Comparison of ENCODE assay signal across 8 cellular contexts in the genomic region with DNA sequence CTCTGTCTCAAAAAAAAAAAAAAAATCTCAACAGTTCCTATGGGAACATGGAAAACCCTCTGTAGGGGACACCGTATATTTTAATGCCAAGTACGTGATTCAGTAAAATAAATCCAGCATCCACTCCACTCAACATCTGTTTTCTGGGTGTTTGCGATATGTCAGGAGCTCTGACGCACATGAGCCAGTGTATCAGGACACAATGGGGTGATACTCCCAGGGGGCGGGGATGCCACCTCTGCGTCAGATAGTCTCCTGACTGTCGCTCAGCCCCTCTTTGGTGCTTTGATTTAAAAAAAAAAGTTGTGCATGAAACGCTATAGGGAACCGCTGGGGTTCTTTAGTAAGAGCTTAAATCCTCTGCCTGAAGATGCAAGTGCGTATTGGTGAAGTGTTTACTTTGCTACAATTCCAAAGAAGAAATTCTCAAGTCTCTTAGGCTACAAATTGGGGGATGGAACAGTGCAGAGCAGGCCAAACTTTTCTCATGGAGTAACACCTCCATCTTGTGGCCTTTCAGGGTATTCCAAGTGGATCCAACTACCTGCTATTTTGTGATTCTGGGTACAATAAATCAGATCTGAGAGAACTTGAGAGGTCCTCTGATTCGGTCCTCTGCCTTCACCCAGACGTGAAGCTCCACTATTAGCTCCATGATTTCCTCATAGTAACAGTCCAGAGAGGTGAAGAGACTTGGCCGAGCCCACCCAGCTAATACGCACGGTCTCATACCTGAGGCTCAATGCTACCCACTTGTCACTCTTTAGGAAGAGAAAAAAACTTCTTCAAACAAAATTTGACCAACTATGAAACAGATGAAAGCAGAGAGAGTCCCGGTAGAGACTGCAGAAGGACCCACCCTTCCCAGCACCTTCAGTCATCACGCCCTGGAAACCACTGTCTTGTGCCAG. TPM values are rescaled to one million over a fixed set of nuclear protein-coding genes. Genes with fewer than 3 reads are reported as not detected.
DNase-seq lines count a peak whose midpoint lies in the region; ATAC-seq, FAIRE-seq and TF ChIP-seq lines count a peak whose summit lies in the region.

No MANE protein-coding gene starts in this region.

- H3K27ac ChIP-seq in GM23248 (no peak overlapping the region), body of pancreas (no peak overlapping the region)

- H3K27me3 ChIP-seq in GM23248 (replicated peaks; ENCODE audit: insufficient read depth) (no peaks in the 10 kb centered on the region), body of pancreas (peaks cover 0 to 5% of the 10 kb centered on the region in 2 donors)

- ATAC-seq in body of pancreas (peak; percentile 80), HG03135 (IDR thresholded peaks at IDR 0.05; ENCODE audit: unreplicated experiment) (no peak)

- WGBS in GM23248 (ENCODE audit: low coverage in 1 of 2, low lambda C conversion rate in 2 of 2, missing lambda C conversion rate in 2 of 2), 2 experiments: 43 to 44% methylated on average over 17 of the region's 17 CpGs
- 50 to 51% methylated on average over 17 of the region's 17 CpGs for WGBS in body of pancreas, 2 donors

- no peak overlapping the region for H3K9ac ChIP-seq in GM23248

- in situ Hi-C loops in GM23248 (cut with MboI): no loop called here

- DNase-seq in CMK (ENCODE audit: low read depth) (peak; percentile 29), GM23248 (peak; percentile 85), NCI-H524 treated with DMSO at 0.1 percent for 48 hours (lab: John Stamatoyannopoulos, UW) (peak; percentile 83), body of pancreas (peak; percentile 55 to 67 (median 56)), stromal cell of bone marrow (ENCODE audit: low read depth) (peak; percentile 67), T-helper 9 cell (no peak)

- H3K36me3 ChIP-seq in GM23248 (ENCODE audit: low read depth): no peaks in the 10 kb centered on the region
- no peaks in the 10 kb centered on the region for H3K36me3 ChIP-seq in body of pancreas (replicated peaks in 1 of 2; ENCODE audit: insufficient read depth in 1 of 2, low read depth in 2 of 2)

- TF ChIP-seq POLR2A in body of pancreas (IDR thresholded peaks at IDR 0.05): no peak

- H3F3A ChIP-seq in GM23248 (ENCODE audit: insufficient read depth): no peaks in the 10 kb centered on the region

- TF ChIP-seq CTCF in body of pancreas (IDR thresholded peaks at IDR 0.05): peak; percentile 73 to 96 (median 91)

- intact Hi-C loops in body of pancreas (cut with DNase I): loop anchor here (5.0 to 10.0 kb wide), 3 partner anchors 59 to 354 kb away; no protein-coding TSS in a partner anchor

- H4K20me1 ChIP-seq in GM23248 (ENCODE audit: insufficient read depth): no peaks in the 10 kb centered on the region

- H3K4me1 ChIP-seq in GM23248 (ENCODE audit: insufficient read depth) (peaks cover 1% of the 10 kb centered on the region), body of pancreas (peaks cover 9% of the 10 kb centered on the region)

- no peaks in the 10 kb centered on the region for H3K9me2 ChIP-seq in GM23248 (ENCODE audit: insufficient read depth)

- no peak overlapping the region for H2AFZ ChIP-seq in GM23248

- H3K9me3 ChIP-seq in GM23248 (ENCODE audit: low read depth): no peaks in the 10 kb centered on the region
- H3K9me3 ChIP-seq in body of pancreas: no peaks in the 10 kb centered on the region

- H3K4me3 ChIP-seq in GM23248 (no peak overlapping the region), body of pancreas (no peak overlapping the region)

- peak; percentile 83 for FAIRE-seq in islet of Langerhans (lab: Jason Lieb, UNC)

- no peaks in the 10 kb centered on the region for H3K79me2 ChIP-seq in GM23248 (ENCODE audit: insufficient read depth)

- no peak overlapping the region for H3K4me2 ChIP-seq in GM23248 (ENCODE audit: unreplicated experiment)

RNA-seq across cellular contexts. Expression of gene NR2E3, which starts 9.3 kb away (rescaled TPM):
- total RNA-seq in GM23248 (2014; rRNA removed; shearing (Covaris generic)): not detected in 2 replicates
- polyA plus RNA-seq in GM23248 (2016; fragmentation: Nextera tagmentation; extraction: Ambion mirVana): 0.15 and 0.65 TPM in 2 replicates
- under 1 TPM in 1 of 2 donors, not detected in 1; 0.52 TPM for total RNA-seq in body of pancreas
